Comparison of ENCODE assay signal across 15 cellular contexts in genomic region chr16:1512174-1512573, GRCh38. TPM values are rescaled to one million over a fixed set of nuclear protein-coding genes. Genes with fewer than 3 reads are reported as not detected.
"Had no signal": no experiment of that assay in that cellular context is flagged by ENCODE, and none has a peak within 500 bp of the region (broad histone marks: within the 10 kb centered on the region; RNA-seq: fewer than 3 reads in every experiment).

No MANE protein-coding gene starts in this region.

- H3K4me3 ChIP-seq: smooth muscle cell had no signal

- H3K27me3 ChIP-seq: dorsolateral prefrontal cortex had no signal

- ATAC-seq: activated CD4-positive, alpha-beta T cell treated with anti-CD3 and anti-CD28 coated beads for 36 hours; esophagus mucosa; natural killer cell treated with Interleukin-12 subunit alpha and Interleukin-12 subunit beta and Interleukin-15 and Interleukin-18, amount 100 ng/mL, for 72 hours; stimulated activated memory B cell treated with anti-CD40 and anti-IgM and Interleukin-4, amounts not matched to agents 10 μg/mL and 1 μg/mL and 100 μg/mL, for 72 hours had no signal

- DNase-seq: activated CD4-positive, alpha-beta memory T cell treated with anti-CD3 and anti-CD28 coated beads, Interleukin-2, amount 10 ng/mL, durations not matched to agents 7 days and 5 days; activated CD4-positive, alpha-beta T cell treated with anti-CD3 and anti-CD28 coated beads for 36 hours; activated gamma-delta T cell; activated naive CD8-positive, alpha-beta T cell treated with anti-CD3 and anti-CD28 coated beads for 36 hours; activated T-cell treated with anti-CD3 and anti-CD28 coated beads, Interleukin-2, amount 50 U/mL, for 48 hours; dorsolateral prefrontal cortex; hippocampal formation; kidney glomerular epithelial cell; mesenchymal stem cell; trophoblast cell had no signal

RNA-seq across cellular contexts. Expression of gene PTX4, which starts 23.4 kb away (rescaled TPM):
- total RNA-seq: activated CD4-positive, alpha-beta memory T cell treated with anti-CD3 and anti-CD28 coated beads, Interleukin-2, amount 10 ng/mL, durations not matched to agents 7 days and 5 days; activated CD4-positive, alpha-beta T cell treated with anti-CD3 and anti-CD28 coated beads for 36 hours; activated naive CD8-positive, alpha-beta T cell treated with anti-CD3 and anti-CD28 coated beads for 36 hours; chondrocyte; esophagus mucosa; smooth muscle cell had no signal
- polyA plus RNA-seq: smooth muscle cell had no signal
